Comparison of ENCODE assay signal across 15 cellular contexts in the genomic region with DNA sequence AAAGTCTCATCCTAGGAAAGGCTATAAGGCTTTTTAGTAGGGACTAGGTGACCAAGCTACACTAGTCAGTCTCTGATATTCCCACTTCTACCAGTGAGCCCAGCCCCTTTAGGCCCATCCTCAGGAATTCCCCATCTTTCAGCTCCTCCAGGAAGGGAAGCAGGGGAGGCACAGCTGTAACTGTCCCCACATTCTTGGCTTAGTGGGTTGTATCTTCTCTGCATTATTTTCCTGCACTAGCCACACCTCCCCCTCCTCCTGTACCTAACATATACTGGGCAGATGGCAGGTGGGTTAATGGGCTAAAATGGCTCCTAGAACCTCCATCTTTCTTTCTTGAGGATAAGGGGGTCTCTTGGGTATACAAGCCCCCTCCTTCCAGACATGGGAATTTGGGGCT. TPM values are rescaled to one million over a fixed set of nuclear protein-coding genes. Genes with fewer than 3 reads are reported as not detected.
DNase-seq lines count a peak whose midpoint lies in the region; ATAC-seq and TF ChIP-seq lines count a peak whose summit lies in the region.
"Had no signal": no experiment of that assay in that cellular context is flagged by ENCODE, and none has a peak within 500 bp of the region (broad histone marks: within the 10 kb centered on the region; RNA-seq: fewer than 3 reads in every experiment).

No MANE protein-coding gene starts in this region.

- no peak for TF ChIP-seq CTCF in RWPE1 (conservative IDR thresholded peaks at IDR 0.05; ENCODE audit: low read depth)
- TF ChIP-seq CTCF in smooth muscle cell (IDR thresholded peaks at IDR 0.05; ENCODE audit: borderline replicate concordance, insufficient read depth, poor library complexity, severe bottlenecking) = no peak
- TF ChIP-seq CTCF in uterus (IDR thresholded peaks at IDR 0.05) = no peak

- H3K9me3 ChIP-seq in smooth muscle cell (replicated peaks; ENCODE audit: low read depth) = no peaks in the 10 kb centered on the region
- H3K9me3 ChIP-seq in uterus = no peaks in the 10 kb centered on the region
- H3K9me3 ChIP-seq: lower lobe of right lung had no signal

- CTCF ChIA-PET in RWPE1 (lab: Yijun Ruan, JAX) = interaction anchor here (0.6 to 2.3 kb wide), 3 partner anchors 9 to 761 kb away, joined by 3 to 9 read pairs (median 3); a partner anchor contains a TSS

- H4K20me1 ChIP-seq in smooth muscle cell (ENCODE audit: low read depth) = no peaks in the 10 kb centered on the region

- no peak for ATAC-seq in stimulated activated naive B cell treated with anti-CD40 and anti-IgM and Interleukin-4, amounts not matched to agents 10 μg/mL and 1 μg/mL and 100 μg/mL, for 72 hours (replicated peaks)

- H3K4me1 ChIP-seq in smooth muscle cell (ENCODE audit: low read depth) (peaks cover 26% of the 10 kb centered on the region), uterus (peaks cover 0 to 16% of the 10 kb centered on the region in 2 donors)

- H3K36me3 ChIP-seq in smooth muscle cell (ENCODE audit: low read depth) = no peaks in the 10 kb centered on the region
- no peaks in the 10 kb centered on the region for H3K36me3 ChIP-seq in uterus

- no peak overlapping the region for H3K9ac ChIP-seq in smooth muscle cell (ENCODE audit: low read depth)

- POLR2A ChIA-PET in RWPE1 (lab: Yijun Ruan, JAX; ENCODE audit: low non-redundant PET) = no interaction called here

- TF ChIP-seq POLR2A in uterus (IDR thresholded peaks at IDR 0.05) = no peak

- DNase-seq in activated naive CD8-positive, alpha-beta T cell treated with anti-CD3 and anti-CD28 coated beads for 36 hours = no peak
- no peak for DNase-seq in RWPE1 (ENCODE audit: low spot score)
- no peak for DNase-seq in epithelial cell of prostate (ENCODE audit: low read depth, low spot score)
- DNase-seq in smooth muscle cell (lab: John Stamatoyannopoulos, UW; ENCODE audit: unreplicated experiment) = no peak
- no peak for DNase-seq in uterus
- DNase-seq in stimulated activated naive B cell treated with anti-CD40 and anti-IgM and Interleukin-4, amounts not matched to agents 10 μg/mL and 1 μg/mL and 100 μg/mL, for 72 hours = no peak
- DNase-seq in superior temporal gyrus (ENCODE audit: extremely low spot score) = no peak
- DNase-seq: activated CD4-positive, alpha-beta T cell treated with anti-CD3 and anti-CD28 coated beads for 1 hour; C1 segment of cervical spinal cord; cortex of kidney; nucleus accumbens; stimulated activated CD4-positive, alpha-beta T cell treated with anti-CD3 and anti-CD28 coated beads, Interleukin-12 subunit alpha, Interleukin-12 subunit beta, amount 100 ng/mL, for 4 hours; T1000 had no signal

- peaks cover 61% of the 10 kb centered on the region for H3K27me3 ChIP-seq in smooth muscle cell (ENCODE audit: low read depth)
- H3K27me3 ChIP-seq in uterus = peaks cover 23 to 24% of the 10 kb centered on the region in 2 donors

- intact Hi-C loops in uterus (cut with DNase I; ENCODE audit: low total_unique reads) = no loop called here

- no peaks in the 10 kb centered on the region for H3F3A ChIP-seq in smooth muscle cell (ENCODE audit: low read depth)

- H3K4me3 ChIP-seq in smooth muscle cell = no peak overlapping the region
- no peak overlapping the region for H3K4me3 ChIP-seq in uterus

- peak overlapping the region; percentile 91 for H3K4me3 Mint-ChIP-seq in activated naive CD8-positive, alpha-beta T cell
- H3K4me3 Mint-ChIP-seq in activated naive CD8-positive, alpha-beta T cell treated with anti-CD3 and anti-CD28 coated beads for 36 hours = no peak overlapping the region
- H3K4me3 Mint-ChIP-seq in stimulated activated naive B cell treated with anti-CD40 and anti-IgM and Interleukin-4, amounts not matched to agents 10 μg/mL and 1 μg/mL and 100 μg/mL, for 72 hours = no peak overlapping the region

- H3K9me3 Mint-ChIP-seq in activated naive CD8-positive, alpha-beta T cell (ENCODE audit: low read depth) = no peaks in the 10 kb centered on the region
- H3K9me3 Mint-ChIP-seq in activated naive CD8-positive, alpha-beta T cell treated with anti-CD3 and anti-CD28 coated beads for 36 hours = no peaks in the 10 kb centered on the region
- no peaks in the 10 kb centered on the region for H3K9me3 Mint-ChIP-seq in stimulated activated naive B cell treated with anti-CD40 and anti-IgM and Interleukin-4, amounts not matched to agents 10 μg/mL and 1 μg/mL and 100 μg/mL, for 72 hours

- no peak overlapping the region for H3K27ac Mint-ChIP-seq in activated naive CD8-positive, alpha-beta T cell
- no peak overlapping the region for H3K27ac Mint-ChIP-seq in activated naive CD8-positive, alpha-beta T cell treated with anti-CD3 and anti-CD28 coated beads for 36 hours
- no peak overlapping the region for H3K27ac Mint-ChIP-seq in stimulated activated naive B cell treated with anti-CD40 and anti-IgM and Interleukin-4, amounts not matched to agents 10 μg/mL and 1 μg/mL and 100 μg/mL, for 72 hours

- peaks cover 13% of the 10 kb centered on the region for H3K36me3 Mint-ChIP-seq in activated naive CD8-positive, alpha-beta T cell
- H3K36me3 Mint-ChIP-seq in activated naive CD8-positive, alpha-beta T cell treated with anti-CD3 and anti-CD28 coated beads for 36 hours = peaks cover 53% of the 10 kb centered on the region
- H3K36me3 Mint-ChIP-seq in stimulated activated naive B cell treated with anti-CD40 and anti-IgM and Interleukin-4, amounts not matched to agents 10 μg/mL and 1 μg/mL and 100 μg/mL, for 72 hours = peaks cover 33 to 43% of the 10 kb centered on the region in 2 donors

- H2AFZ ChIP-seq in smooth muscle cell (ENCODE audit: low read depth) = no peak overlapping the region

- peak overlapping the region; percentile 84 for H3K4me2 ChIP-seq in smooth muscle cell

- peaks cover 44% of the 10 kb centered on the region for H3K4me1 Mint-ChIP-seq in activated naive CD8-positive, alpha-beta T cell (ENCODE audit: low read depth)
- peaks cover 47% of the 10 kb centered on the region for H3K4me1 Mint-ChIP-seq in activated naive CD8-positive, alpha-beta T cell treated with anti-CD3 and anti-CD28 coated beads for 36 hours
- peaks cover 30 to 58% of the 10 kb centered on the region in 2 donors for H3K4me1 Mint-ChIP-seq in stimulated activated naive B cell treated with anti-CD40 and anti-IgM and Interleukin-4, amounts not matched to agents 10 μg/mL and 1 μg/mL and 100 μg/mL, for 72 hours

- H3K27ac ChIP-seq in RWPE1 (peak overlapping the region; percentile 89), epithelial cell of prostate (peak overlapping the region; percentile 78), smooth muscle cell (ENCODE audit: low read depth) (no peak overlapping the region), uterus (no peak overlapping the region)
- H3K27ac ChIP-seq: lower lobe of right lung had no signal

- no peaks in the 10 kb centered on the region for H3K79me2 ChIP-seq in smooth muscle cell (ENCODE audit: low read depth)

- no peaks in the 10 kb centered on the region for H3K27me3 Mint-ChIP-seq in activated naive CD8-positive, alpha-beta T cell
- H3K27me3 Mint-ChIP-seq in activated naive CD8-positive, alpha-beta T cell treated with anti-CD3 and anti-CD28 coated beads for 36 hours = peaks cover 5% of the 10 kb centered on the region
- H3K27me3 Mint-ChIP-seq in stimulated activated naive B cell treated with anti-CD40 and anti-IgM and Interleukin-4, amounts not matched to agents 10 μg/mL and 1 μg/mL and 100 μg/mL, for 72 hours = peaks cover 12 to 31% of the 10 kb centered on the region in 2 donors

RNA-seq across cellular contexts. Expression of a gene that starts 0.4 kb away (rescaled TPM):
- total RNA-seq in activated naive CD8-positive, alpha-beta T cell treated with anti-CD3 and anti-CD28 coated beads for 36 hours = 10 to 100 TPM in 1 of 2 experiments, 1 to 10 TPM in 1; 9.6 to 12.0 TPM
- total RNA-seq in smooth muscle cell = 0.81 and 0.90 TPM in 2 replicates
- 1.3 and 1.7 TPM in 2 replicates for polyA plus RNA-seq in smooth muscle cell
- 1 to 10 TPM in 1 of 4 donors, under 1 TPM in 1, not detected in 2; 0.28 to 1.2 TPM for total RNA-seq in uterus

RNA-seq across cellular contexts. Expression of a gene that starts 4.6 kb away (rescaled TPM):
- 10 to 100 TPM; 59.6 to 60.1 TPM for total RNA-seq in activated naive CD8-positive, alpha-beta T cell treated with anti-CD3 and anti-CD28 coated beads for 36 hours
- total RNA-seq in smooth muscle cell = 4.1 and 7.7 TPM in 2 replicates
- 20.3 and 24.9 TPM in 2 replicates for polyA plus RNA-seq in smooth muscle cell
- total RNA-seq in uterus = 10 to 100 TPM in 3 of 4 donors, 1 to 10 TPM in 1; 5.1 to 22.4 (median 18.0) TPM

RNA-seq across cellular contexts. Expression of a gene that starts 5.1 kb away (rescaled TPM):
- total RNA-seq in activated naive CD8-positive, alpha-beta T cell treated with anti-CD3 and anti-CD28 coated beads for 36 hours = 1 to 10 TPM; 3.7 to 3.9 TPM
- total RNA-seq in smooth muscle cell = 6.2 and 8.0 TPM in 2 replicates
- 9.0 and 9.9 TPM in 2 replicates for polyA plus RNA-seq in smooth muscle cell
- 10 to 100 TPM in 2 of 4 donors, 1 to 10 TPM in 2; 2.3 to 15.5 (median 11.5) TPM for total RNA-seq in uterus

RNA-seq across cellular contexts. Expression of a gene that starts 12.4 kb away (rescaled TPM):
- total RNA-seq in activated naive CD8-positive, alpha-beta T cell treated with anti-CD3 and anti-CD28 coated beads for 36 hours = 10 to 100 TPM; 18.2 to 19.2 TPM
- total RNA-seq in smooth muscle cell (6.5 and 8.6 TPM in 2 replicates), uterus (1 to 10 TPM in 3 of 4 donors, not detected in 1; 5.1 to 7.6 (median 6.8) TPM)
- 3.7 and 6.8 TPM in 2 replicates for polyA plus RNA-seq in smooth muscle cell

RNA-seq across cellular contexts. Expression of a gene that starts 15.2 kb away (rescaled TPM):
- total RNA-seq in activated naive CD8-positive, alpha-beta T cell treated with anti-CD3 and anti-CD28 coated beads for 36 hours = 100 to 1,000 TPM; 275 to 304 TPM
- total RNA-seq in smooth muscle cell (144 and 158 TPM in 2 replicates), uterus (100 to 1,000 TPM in 2 of 4 donors, 10 to 100 TPM in 2; 60.0 to 190 (median 110) TPM)
- polyA plus RNA-seq in smooth muscle cell = 215 and 235 TPM in 2 replicates

Comparison
In these comparisons a context has a peak if more than half of its experiments do, and no peak if none do; other contexts are left out.
1. H3K27ac ChIP-seq: peak in RWPE1 (single experiment) and epithelial cell of prostate (single experiment); none in smooth muscle cell (single experiment) and uterus (0 of 2).